9 cellular contexts compared by ENCODE assay signal in genomic region chr6:136647363-136647763, GRCh38.
DNase-seq lines count a peak whose midpoint lies in the region; ATAC-seq, FAIRE-seq and TF ChIP-seq lines count a peak whose summit lies in the region.
"Had no signal": no experiment of that assay in that cellular context is flagged by ENCODE, and none has a peak within 500 bp of the region (broad histone marks: within the 10 kb centered on the region; RNA-seq: fewer than 3 reads in every experiment).

No MANE protein-coding gene starts in this region.

- in situ Hi-C loops in ACHN (cut with HindIII; ENCODE audit: low pct_ligation_motif_present, low pct_unique_long_range_greater_than_20kb, low sequenced_read_pairs): no loop called here
- in situ Hi-C loops in HepG2 (cut with HindIII; ENCODE audit: extremely low pct_ligation_motif_present, low pct_unique_long_range_greater_than_20kb): loop anchor here (10.0 to 25.0 kb wide), 2 partner anchors 265 to 997 kb away; partner anchors contain the start of gene SLC35D3

- ATAC-seq in HG03520 (IDR thresholded peaks at IDR 0.05; ENCODE audit: unreplicated experiment) (peak; percentile 73), HepG2 (no peak), upper lobe of left lung (ENCODE audit: low FRiP score in 2 of 2) (peak; percentile 42 to 73)

- CTCF ChIA-PET in activated naive CD4-positive, alpha-beta T cell treated with anti-CD3 and anti-CD28 coated beads for 36 hours (lab: Charles Lee): interaction anchor here (8.7 to 12.7 kb wide), 2 partner anchors 142 to 149 kb away, joined by 70 to 328 read pairs; partner anchors contain the start of gene MAP3K5
- CTCF ChIA-PET in HepG2 (lab: Yijun Ruan, JAX; ENCODE audit: low intra/inter-chr PET ratio, low total read pairs) (no interaction called here), OCI-LY7 (lab: Charles Lee; ENCODE audit: unreplicated experiment) (interaction anchor here (0.7 kb wide), 1 partner anchor 145 kb away, joined by 3 read pairs; the partner anchor contains the start of gene MAP3K5)

- POLR2A ChIA-PET in HepG2 (lab: Yijun Ruan, JAX): no interaction called here
- POLR2A ChIA-PET in OCI-LY7 (lab: Charles Lee): interaction anchor here (0.5 to 5.6 kb wide), 5 partner anchors 59 to 822 kb away, joined by 3 to 70 read pairs (median 4); partner anchors contain the start of gene MAP3K5

- no peaks in the 10 kb centered on the region for H3K36me3 Mint-ChIP-seq in activated naive CD4-positive, alpha-beta T cell treated with anti-CD3 and anti-CD28 coated beads for 36 hours (ENCODE audit: low read depth)

- no peak for TF ChIP-seq CTCF in HepG2 (CRISPR knock-in tag; IDR thresholded peaks at IDR 0.05)
- no peak for TF ChIP-seq CTCF in upper lobe of left lung (IDR thresholded peaks at IDR 0.05)
- TF ChIP-seq CTCF in OCI-LY7 (conservative IDR thresholded peaks at IDR 0.05; ENCODE audit: low read length): no peak

- 21% methylated on average over 8 of the region's 8 CpGs for WGBS in HepG2 (ENCODE audit: low lambda C conversion rate)
- 32 to 42% methylated on average over 8 of the region's 8 CpGs for WGBS in upper lobe of left lung, 2 donors

- DNase-seq in ACHN (peak; percentile 88), GM19239 (ENCODE audit: insufficient read length, low spot score) (no peak), HepG2 (ENCODE audit: low spot score) (no peak), upper lobe of left lung (no peak), SKM-1 treated with dmso at 0.1 percent for 144 hours (lab: John Stamatoyannopoulos, UW; ENCODE audit: unreplicated experiment) (no peak), OCI-LY7 (ENCODE audit: low spot score) (no peak)
- peak; percentile 73 for DNase-seq in activated naive CD4-positive, alpha-beta T cell treated with anti-CD3 and anti-CD28 coated beads for 36 hours

- H3K9me3 Mint-ChIP-seq in activated naive CD4-positive, alpha-beta T cell treated with anti-CD3 and anti-CD28 coated beads for 36 hours: no peaks in the 10 kb centered on the region

- TF ChIP-seq POLR2A in HepG2 (IDR thresholded peaks at IDR 0.05; ENCODE audit: insufficient read depth in 1 of 2, low read depth in 2 of 2, low read length in 2 of 2) (no peak), upper lobe of left lung (IDR thresholded peaks at IDR 0.05) (no peak)

- H3K36me3 ChIP-seq in HepG2 (replicated peaks in 1 of 2; ENCODE audit: control insufficient read depth in 1 of 2, insufficient read depth in 2 of 2, low read length in 2 of 2) (no peaks in the 10 kb centered on the region), upper lobe of left lung (peaks cover 0 to 4% (median 0%) of the 10 kb centered on the region in 4 donors), OCI-LY7 (ENCODE audit: insufficient read depth, low read length) (no peaks in the 10 kb centered on the region)
- H3K36me3 ChIP-seq: cardiac muscle cell had no signal

- peak; percentile 91 for FAIRE-seq in GM19239 (lab: Jason Lieb, UNC)
- FAIRE-seq in HepG2 (lab: Jason Lieb, UNC): no peak

- H3K4me1 ChIP-seq in HepG2 (ENCODE audit: insufficient read depth, low read length): no peaks in the 10 kb centered on the region
- peaks cover 14 to 33% (median 27%) of the 10 kb centered on the region in 4 donors for H3K4me1 ChIP-seq in upper lobe of left lung
- peaks cover 19% of the 10 kb centered on the region for H3K4me1 ChIP-seq in OCI-LY7 (ENCODE audit: insufficient read depth, low read length, poor library complexity, severe bottlenecking)

- H3K27me3 ChIP-seq in HepG2 (ENCODE audit: control insufficient read depth in 1 of 2, insufficient read depth in 2 of 2, low read length in 2 of 2) (no peaks in the 10 kb centered on the region; a peak in 1 of 5 replicates), upper lobe of left lung (no peaks in the 10 kb centered on the region)
- H3K27me3 ChIP-seq: cardiac muscle cell had no signal

- no peaks in the 10 kb centered on the region for H3K27me3 Mint-ChIP-seq in activated naive CD4-positive, alpha-beta T cell treated with anti-CD3 and anti-CD28 coated beads for 36 hours (ENCODE audit: low read depth)

- H3K4me1 Mint-ChIP-seq in activated naive CD4-positive, alpha-beta T cell treated with anti-CD3 and anti-CD28 coated beads for 36 hours (ENCODE audit: low read depth): no peaks in the 10 kb centered on the region

- BruUV-seq in HepG2 (replicated peaks; lab: Mats Ljungman, UMichigan): no TSS peak
- BruUV-seq in OCI-LY7 (replicated peaks; lab: Mats Ljungman, UMichigan): no TSS peak

- H4K20me1 ChIP-seq in HepG2 (ENCODE audit: insufficient read depth, low read length): no peaks in the 10 kb centered on the region
- H4K20me1 ChIP-seq in OCI-LY7 (ENCODE audit: insufficient read depth, low read length): no peaks in the 10 kb centered on the region

- H3K27ac ChIP-seq in HepG2 (ENCODE audit: extremely low read length, insufficient read depth, low read length): no peak overlapping the region
- peak overlapping the region; percentile 71 to 87 (median 73) for H3K27ac ChIP-seq in upper lobe of left lung
- H3K27ac ChIP-seq in OCI-LY7 (ENCODE audit: low read depth, low read length, poor library complexity, severe bottlenecking): no peak overlapping the region
- H3K27ac ChIP-seq: cardiac muscle cell had no signal

- no peak overlapping the region for H3K4me3 ChIP-seq in HepG2 (replicated peaks in 1 of 3; ENCODE audit: insufficient read depth in 1 of 3, low read depth in 2 of 3, low read length in 3 of 3)
- no peak overlapping the region for H3K4me3 ChIP-seq in upper lobe of left lung
- no peak overlapping the region for H3K4me3 ChIP-seq in OCI-LY7 (ENCODE audit: low read depth, low read length, poor library complexity, severe bottlenecking)
- H3K4me3 ChIP-seq: cardiac muscle cell had no signal

- no peak overlapping the region for H3K4me3 Mint-ChIP-seq in activated naive CD4-positive, alpha-beta T cell treated with anti-CD3 and anti-CD28 coated beads for 36 hours

- H3K79me2 ChIP-seq in HepG2 (ENCODE audit: insufficient read depth, low read length) (no peaks in the 10 kb centered on the region), OCI-LY7 (ENCODE audit: insufficient read depth, low read depth, low read length) (no peaks in the 10 kb centered on the region)

- no peak for TF ChIP-seq RAD21 in HepG2 (CRISPR knock-in tag; IDR thresholded peaks at IDR 0.05)

- no peak overlapping the region for H3K9ac ChIP-seq in HepG2 (ENCODE audit: insufficient read depth, low read depth, low read length)

- no peak for TF ChIP-seq EP300 in HepG2 (IDR thresholded peaks at IDR 0.05; ENCODE audit: low read depth in 2 of 2, low read length in 2 of 2)
- no peak for TF ChIP-seq EP300 in HepG2 (CRISPR knock-in tag; IDR thresholded peaks at IDR 0.05; ENCODE audit: borderline replicate concordance)
- TF ChIP-seq EP300 in upper lobe of left lung (IDR thresholded peaks at IDR 0.05): peak in 2 of 4 donors; percentile 13 to 70

- no peaks in the 10 kb centered on the region for H3K9me3 ChIP-seq in HepG2 (ENCODE audit: low read length)
- H3K9me3 ChIP-seq in upper lobe of left lung: no peaks in the 10 kb centered on the region
- no peaks in the 10 kb centered on the region; the same call in 1 of the 2 replicates for H3K9me3 ChIP-seq in OCI-LY7 (ENCODE audit: low read length)

- H3K27ac Mint-ChIP-seq in activated naive CD4-positive, alpha-beta T cell treated with anti-CD3 and anti-CD28 coated beads for 36 hours: no peak overlapping the region

- intact Hi-C loops in activated naive CD4-positive, alpha-beta T cell treated with anti-CD3 and anti-CD28 coated beads for 36 hours (cut with micrococcal nuclease): loop anchor here (1.0 kb wide), 2 partner anchors 53 to 104 kb away; no protein-coding TSS in a partner anchor
- intact Hi-C loops in HepG2 (cut with micrococcal nuclease; ENCODE audit: unreplicated experiment) (no loop called here), OCI-LY7 (cut with micrococcal nuclease; ENCODE audit: unreplicated experiment) (no loop called here)

- H3K9me2 ChIP-seq in OCI-LY7 (ENCODE audit: insufficient read depth, low read length): no peaks in the 10 kb centered on the region

- no peak overlapping the region for H2AFZ ChIP-seq in HepG2 (ENCODE audit: low read length)
- no peak overlapping the region for H2AFZ ChIP-seq in OCI-LY7 (ENCODE audit: low read length)

- H3K4me2 ChIP-seq in HepG2 (ENCODE audit: low read depth, low read length) (peak overlapping the region; percentile 26; the same call in 1 of the 2 replicates), OCI-LY7 (ENCODE audit: low read length) (no peak overlapping the region)

TF ChIP-seq in HepG2, 621 proteins besides CTCF, POLR2A, EP300 and RAD21:
- TF ChIP-seq RBM39 (IDR thresholded peaks at IDR 0.05; ENCODE audit: low read depth, low read length, poor library complexity, severe bottlenecking) (no peak), CREB1 (IDR thresholded peaks at IDR 0.05) (0 out of 2 replicates have a peak, but pooled peaks have one; percentile 2), CREB1 (CRISPR knock-in tag; IDR thresholded peaks at IDR 0.05) (no peak)

Comparison
In these comparisons a context has a peak if more than half of its experiments do, and no peak if none do; other contexts are left out.
1. DNase-seq: peak in ACHN (single experiment) and activated naive CD4-positive, alpha-beta T cell treated with anti-CD3 and anti-CD28 coated beads for 36 hours (single experiment); none in GM19239 (single experiment), HepG2 (single experiment), upper lobe of left lung (0 of 2), SKM-1 treated with dmso at 0.1 percent for 144 hours (single experiment) and OCI-LY7 (single experiment).
2. H3K27ac ChIP-seq: peak in upper lobe of left lung (4 of 4); none in HepG2 (single experiment) and OCI-LY7 (single experiment).